Comparison of ENCODE assay signal across 10 cellular contexts in the genomic region with DNA sequence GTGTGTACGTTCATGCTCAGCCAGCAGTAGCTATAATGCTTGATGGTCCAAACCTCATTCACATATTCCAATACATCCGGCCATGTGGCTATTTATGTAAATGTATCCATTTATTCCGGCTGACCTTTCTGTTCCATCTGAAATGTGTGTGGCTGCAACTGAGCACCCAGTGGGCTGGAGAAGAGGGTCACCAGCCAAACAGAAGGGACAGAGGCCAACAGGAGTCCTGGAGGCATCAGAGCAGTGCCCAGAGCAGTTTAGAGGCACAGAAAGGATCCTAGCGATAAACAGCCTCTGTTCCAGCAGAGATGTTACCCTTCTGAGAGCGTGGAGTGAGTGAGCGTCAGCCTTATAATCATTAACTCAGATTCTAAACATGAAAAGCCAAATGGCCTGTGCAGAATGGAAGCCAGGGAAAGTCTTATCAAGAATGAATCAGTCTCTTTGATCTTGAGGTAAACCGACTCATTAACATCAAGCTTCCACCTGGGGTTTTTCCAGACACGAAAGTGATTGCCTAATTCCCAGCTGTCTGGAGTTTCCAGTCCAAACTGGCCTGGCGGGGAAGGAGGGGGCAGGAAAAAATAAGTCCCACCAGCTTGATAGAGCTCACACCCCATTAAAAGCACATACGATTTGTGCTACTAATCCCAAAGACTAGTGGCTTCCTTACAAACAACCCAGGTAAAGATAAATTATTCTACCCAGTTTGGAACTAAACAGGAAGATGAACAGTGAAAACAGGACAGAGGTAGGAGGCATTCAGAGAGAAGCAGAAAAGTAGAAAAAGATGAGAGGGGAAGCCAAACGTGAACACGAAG. TPM values are rescaled to one million over a fixed set of nuclear protein-coding genes. Genes with fewer than 3 reads are reported as not detected.
DNase-seq lines count a peak whose midpoint lies in the region; ATAC-seq and TF ChIP-seq lines count a peak whose summit lies in the region.
"Had no signal": no experiment of that assay in that cellular context is flagged by ENCODE, and none has a peak within 500 bp of the region (broad histone marks: within the 10 kb centered on the region; RNA-seq: fewer than 3 reads in every experiment).

No MANE protein-coding gene starts in this region.

- no peak for ATAC-seq in IMR-90 (ENCODE audit: low read depth)
- no peak for ATAC-seq in GM18861 (IDR thresholded peaks at IDR 0.05; ENCODE audit: unreplicated experiment)
- ATAC-seq in HG03025 (IDR thresholded peaks at IDR 0.05; ENCODE audit: low FRiP score, unreplicated experiment), result no peak
- ATAC-seq: stimulated activated naive CD8-positive, alpha-beta T cell treated with anti-CD3 and anti-CD28 coated beads, Interleukin-15, amount 100 ng/mL, for 72 hours had no signal

- H2BK15ac ChIP-seq in IMR-90 (ENCODE audit: low read depth, low read length), result no peak overlapping the region

- H3K9me1 ChIP-seq in IMR-90 (ENCODE audit: insufficient read depth, low read length), result no peaks in the 10 kb centered on the region; the same call in 1 of the 2 replicates

- H3K9me3 Mint-ChIP-seq in brain, result no peaks in the 10 kb centered on the region
- H3K9me3 Mint-ChIP-seq: stimulated activated naive CD8-positive, alpha-beta T cell treated with anti-CD3 and anti-CD28 coated beads, Interleukin-15, amount 100 ng/mL, for 72 hours had no signal

- peak overlapping the region; percentile 14 to 83 (median 83) for H3K27ac Mint-ChIP-seq in brain
- H3K27ac Mint-ChIP-seq: stimulated activated naive CD8-positive, alpha-beta T cell treated with anti-CD3 and anti-CD28 coated beads, Interleukin-15, amount 100 ng/mL, for 72 hours had no signal

- H4K91ac ChIP-seq in IMR-90 (ENCODE audit: insufficient read depth, low read depth, low read length), result no peak overlapping the region

- TF ChIP-seq POLR2A in IMR-90 (IDR thresholded peaks at IDR 0.05; ENCODE audit: low read depth, low read length), result no peak

- peak; percentile 45 for DNase-seq in IMR-90
- DNase-seq in smooth muscle cell (lab: John Stamatoyannopoulos, UW; ENCODE audit: unreplicated experiment), result no peak
- no peak for DNase-seq in NCI-H1105 treated with DMSO at 0.1 percent for 48 hours (lab: John Stamatoyannopoulos, UW)
- DNase-seq in OCI-M2 (lab: John Stamatoyannopoulos, UW; ENCODE audit: unreplicated experiment), result no peak
- DNase-seq: stimulated activated CD4-positive, alpha-beta T cell treated with anti-CD3 and anti-CD28 coated beads, Interleukin-2, amount 100 ng/mL, for 24 hours; stimulated activated naive CD8-positive, alpha-beta T cell treated with anti-CD3 and anti-CD28 coated beads, Interleukin-15, amount 100 ng/mL, for 72 hours had no signal

- peaks cover 18% of the 10 kb centered on the region for H3K36me3 Mint-ChIP-seq in brain

- POLR2A ChIA-PET in IMR-90 (lab: Charles Lee; ENCODE audit: unreplicated experiment), result no interaction called here

- no peaks in the 10 kb centered on the region for H3F3A ChIP-seq in smooth muscle cell (ENCODE audit: low read depth)

- H3K79me2 ChIP-seq in smooth muscle cell (ENCODE audit: low read depth), result no peaks in the 10 kb centered on the region

- no peak overlapping the region for H3K4ac ChIP-seq in IMR-90 (ENCODE audit: low read depth, low read length)

- no peak overlapping the region for H4K8ac ChIP-seq in IMR-90 (ENCODE audit: low read depth in 2 of 2, low read length in 2 of 2)

- dilution Hi-C loops in IMR-90 (cut with HindIII; ENCODE audit: low sequenced_read_pairs, unreplicated experiment), result no loop called here

- CTCF ChIA-PET in IMR-90 (lab: Yijun Ruan, JAX), result no interaction called here

- WGBS in IMR-90 (ENCODE audit: extremely low coverage in 2 of 2, insufficient read length in 1 of 2), 2 experiments, result no CpG with 5 or more reads among the region's 12 CpGs
- 38% methylated on average over 12 of the region's 12 CpGs for WGBS in liver
- whole genome bisulfite sequencing in smooth muscle cell (ENCODE audit: low lambda C conversion rate), result 45% methylated on average over 12 of the region's 12 CpGs

- no peak for TF ChIP-seq CTCF in IMR-90 (conservative IDR thresholded peaks at IDR 0.05; ENCODE audit: low read depth, low read length)
- no peak for TF ChIP-seq CTCF in brain (conservative IDR thresholded peaks at IDR 0.05)
- TF ChIP-seq CTCF in liver (IDR thresholded peaks at IDR 0.05; ENCODE audit: low read depth, low read length, missing input control), result no peak
- TF ChIP-seq CTCF in smooth muscle cell (IDR thresholded peaks at IDR 0.05; ENCODE audit: borderline replicate concordance, insufficient read depth, poor library complexity, severe bottlenecking), result no peak

- no peak for TF ChIP-seq RAD21 in IMR-90 (IDR thresholded peaks at IDR 0.05; ENCODE audit: low read length)
- peak; percentile 57 to 63 for TF ChIP-seq RAD21 in liver (IDR thresholded peaks at IDR 0.05)

- no peak overlapping the region for H2BK5ac ChIP-seq in IMR-90 (ENCODE audit: low read depth, low read length, poor library complexity, severe bottlenecking)

- H3K18ac ChIP-seq in IMR-90 (ENCODE audit: low read depth, low read length), result no peak overlapping the region

- H3K4me3 Mint-ChIP-seq in brain, result peak overlapping the region in 2 of 5 experiments; percentile 0 to 11
- H3K4me3 Mint-ChIP-seq: stimulated activated naive CD8-positive, alpha-beta T cell treated with anti-CD3 and anti-CD28 coated beads, Interleukin-15, amount 100 ng/mL, for 72 hours had no signal

- H3K27me3 ChIP-seq in IMR-90 (ENCODE audit: control insufficient read depth, insufficient read depth, low read length) (no peaks in the 10 kb centered on the region), liver (ENCODE audit: control insufficient read depth in 4 of 4, insufficient read depth in 4 of 4, low read length in 3 of 4) (no peaks in the 10 kb centered on the region), smooth muscle cell (ENCODE audit: low read depth) (no peaks in the 10 kb centered on the region)

- no peak overlapping the region for H3K23ac ChIP-seq in IMR-90 (ENCODE audit: low read depth, low read length)

- in situ Hi-C loops in IMR-90 (cut with MboI; ENCODE audit: low sequenced_read_pairs), result no loop called here

- no peak overlapping the region for H3K14ac ChIP-seq in IMR-90 (replicated peaks; ENCODE audit: low read depth, low read length)

- H3K4me3 ChIP-seq in IMR-90 (ENCODE audit: insufficient read depth, low read depth, low read length), result no peak overlapping the region
- H3K4me3 ChIP-seq in liver (ENCODE audit: low read depth in 1 of 3, low read length in 3 of 3), result peak overlapping the region in 1 of 3 donors; percentile 8
- no peak overlapping the region for H3K4me3 ChIP-seq in smooth muscle cell

- H2AK9ac ChIP-seq in IMR-90 (replicated peaks; ENCODE audit: low read depth, low read length, poor library complexity), result no peak overlapping the region

- H2BK120ac ChIP-seq in IMR-90 (ENCODE audit: low read depth, low read length), result no peak overlapping the region

- H2AFZ ChIP-seq in IMR-90 (replicated peaks; ENCODE audit: low read length, poor library complexity), result no peak overlapping the region
- H2AFZ ChIP-seq in smooth muscle cell (ENCODE audit: low read depth), result no peak overlapping the region

- intact Hi-C loops in IMR-90 (cut with micrococcal nuclease), result no loop called here

- no peak overlapping the region for H2BK20ac ChIP-seq in IMR-90 (ENCODE audit: low read depth, low read length)

- H3K56ac ChIP-seq in IMR-90 (ENCODE audit: extremely low read depth, insufficient read depth, low read length), result no peak overlapping the region

- H3K4me1 ChIP-seq in IMR-90 (ENCODE audit: control insufficient read depth, insufficient read depth, low read length) (0 out of 2 replicates have a peak, but pooled peaks cover 2% of the 10 kb centered on the region), liver (ENCODE audit: control insufficient read depth in 4 of 4, insufficient read depth in 4 of 4, low read length in 3 of 4) (peaks cover 4 to 23% (median 10%) of the 10 kb centered on the region in 4 donors), smooth muscle cell (ENCODE audit: low read depth) (peaks cover 8% of the 10 kb centered on the region)

- no peak overlapping the region for H4K5ac ChIP-seq in IMR-90 (ENCODE audit: low read depth, low read length)

- H3K36me3 ChIP-seq in IMR-90 (ENCODE audit: control insufficient read depth, insufficient read depth, low read length) (no peaks in the 10 kb centered on the region), liver (ENCODE audit: control insufficient read depth in 4 of 4, insufficient read depth in 3 of 4, low read depth in 1 of 4, low read length in 3 of 4) (no peaks in the 10 kb centered on the region), smooth muscle cell (ENCODE audit: low read depth) (no peaks in the 10 kb centered on the region)

- H3K9me3 ChIP-seq in IMR-90 (ENCODE audit: control insufficient read depth, insufficient read depth, low read length) (no peaks in the 10 kb centered on the region), liver (ENCODE audit: control insufficient read depth in 4 of 4, low read length in 3 of 4) (no peaks in the 10 kb centered on the region), smooth muscle cell (replicated peaks; ENCODE audit: low read depth) (no peaks in the 10 kb centered on the region)

- H3K27ac ChIP-seq in IMR-90 (ENCODE audit: insufficient read depth, low read length) (no peak overlapping the region), liver (ENCODE audit: low read depth in 1 of 2, low read length in 2 of 2) (peak overlapping the region; percentile 91 to 95), smooth muscle cell (ENCODE audit: low read depth) (peak overlapping the region; percentile 58)

- no peak overlapping the region for H3K4me2 ChIP-seq in IMR-90 (ENCODE audit: low read depth, low read length)
- H3K4me2 ChIP-seq in smooth muscle cell, result peak overlapping the region; percentile 37

- H4K20me1 ChIP-seq in IMR-90 (ENCODE audit: insufficient read depth, low read length) (no peaks in the 10 kb centered on the region), smooth muscle cell (ENCODE audit: low read depth) (no peaks in the 10 kb centered on the region)

- H3K9ac ChIP-seq in IMR-90 (ENCODE audit: low read depth, low read length), result no peak overlapping the region
- peak overlapping the region; percentile 15 to 61 for H3K9ac ChIP-seq in liver (ENCODE audit: low read depth in 1 of 2, low read length in 2 of 2)
- H3K9ac ChIP-seq in smooth muscle cell (ENCODE audit: low read depth), result no peak overlapping the region

- no peaks in the 10 kb centered on the region for H3K79me1 ChIP-seq in IMR-90 (ENCODE audit: low read depth in 1 of 2, low read length in 2 of 2)

- H3K4me1 Mint-ChIP-seq in brain, result peaks cover 42% of the 10 kb centered on the region

- no peak overlapping the region for H2AK5ac ChIP-seq in IMR-90 (ENCODE audit: low read depth, low read length)

- BruUV-seq in IMR-90 (replicated peaks; lab: Mats Ljungman, UMichigan), result no TSS peak

- peaks cover 17% of the 10 kb centered on the region for H3K27me3 Mint-ChIP-seq in brain
- H3K27me3 Mint-ChIP-seq: stimulated activated naive CD8-positive, alpha-beta T cell treated with anti-CD3 and anti-CD28 coated beads, Interleukin-15, amount 100 ng/mL, for 72 hours had no signal

RNA-seq across cellular contexts. Expression of a gene that starts 55.7 kb away (rescaled TPM):
- total RNA-seq in IMR-90 (2012; rRNA removed) (4.2 and 4.7 TPM in 2 replicates), liver (10 to 100 TPM in 1 of 2 donors, 1 to 10 TPM in 1; 3.3 to 19.0 TPM), smooth muscle cell (11.8 and 12.2 TPM in 2 replicates)
- polyA plus RNA-seq in IMR-90 (2012; rRNA removed) (4.0 and 4.2 TPM in 2 replicates), brain (ENCODE audit: insufficient read depth, low read depth, low replicate concordance) (8.7 TPM), liver (1 to 10 TPM; 1.2 to 3.1 TPM), smooth muscle cell (6.7 and 8.9 TPM in 2 replicates)
- 3.4 and 3.8 TPM in 2 replicates for polyA plus RNA-seq in IMR-90 (2012; cell fraction: cytosol; rRNA removed)
- 2.1 and 3.4 TPM in 2 replicates for polyA plus RNA-seq in IMR-90 (2012; cell fraction: nucleus; rRNA removed; ENCODE audit: low replicate concordance)

Comparison
In these comparisons a context has a peak if more than half of its experiments do, and no peak if none do; other contexts are left out.
1. H3K9ac ChIP-seq: peak in liver (2 of 2); none in IMR-90 (single experiment) and smooth muscle cell (single experiment).